Comparison of ENCODE assay signal across 8 cellular contexts in genomic region chr4:10006604-10007435, GRCh38. TPM values are rescaled to one million over a fixed set of nuclear protein-coding genes. Genes with fewer than 3 reads are reported as not detected.
DNase-seq lines count a peak whose midpoint lies in the region; ATAC-seq and FAIRE-seq lines count a peak whose summit lies in the region.
"Had no signal": no experiment of that assay in that cellular context is flagged by ENCODE, and none has a peak within 500 bp of the region (broad histone marks: within the 10 kb centered on the region; RNA-seq: fewer than 3 reads in every experiment).

No MANE protein-coding gene starts in this region.

- DNase-seq in T47D (ENCODE audit: low read depth in 1 of 2, low spot score in 1 of 2), result peak; percentile 23 to 86
- DNase-seq in mucosa of gallbladder (ENCODE audit: low spot score), result peak; percentile 86
- DNase-seq in HTR-8/SVneo (ENCODE audit: insufficient read length, low spot score), result no peak
- no peak for DNase-seq in activated naive CD4-positive, alpha-beta T cell (lab: John Stamatoyannopoulos, UW)
- DNase-seq: naive B cell had no signal

- in situ Hi-C loops in T47D (cut with HindIII; ENCODE audit: low pct_unique_long_range_greater_than_20kb, low sequenced_read_pairs), result no loop called here

- FAIRE-seq in HTR-8/SVneo (lab: Jason Lieb, UNC), result no peak

- ATAC-seq in GM21360 (IDR thresholded peaks at IDR 0.05; ENCODE audit: unreplicated experiment) (peak; percentile 15), HG03439 (IDR thresholded peaks at IDR 0.05; ENCODE audit: unreplicated experiment) (peak; percentile 9), GM19397 (IDR thresholded peaks at IDR 0.05; ENCODE audit: unreplicated experiment) (no peak)

RNA-seq across cellular contexts. Expression of gene SLC2A9, which starts 14.5 kb away (rescaled TPM):
- total RNA-seq in mucosa of gallbladder, result 10.4 TPM

Comparison
In these comparisons a context has a peak if more than half of its experiments do, and no peak if none do; other contexts are left out.
1. DNase-seq: peak in T47D (2 of 2) and mucosa of gallbladder (single experiment); none in HTR-8/SVneo (single experiment) and activated naive CD4-positive, alpha-beta T cell (0 of 4).